ENCODE assay signal across 20 cellular contexts in the genomic region with DNA sequence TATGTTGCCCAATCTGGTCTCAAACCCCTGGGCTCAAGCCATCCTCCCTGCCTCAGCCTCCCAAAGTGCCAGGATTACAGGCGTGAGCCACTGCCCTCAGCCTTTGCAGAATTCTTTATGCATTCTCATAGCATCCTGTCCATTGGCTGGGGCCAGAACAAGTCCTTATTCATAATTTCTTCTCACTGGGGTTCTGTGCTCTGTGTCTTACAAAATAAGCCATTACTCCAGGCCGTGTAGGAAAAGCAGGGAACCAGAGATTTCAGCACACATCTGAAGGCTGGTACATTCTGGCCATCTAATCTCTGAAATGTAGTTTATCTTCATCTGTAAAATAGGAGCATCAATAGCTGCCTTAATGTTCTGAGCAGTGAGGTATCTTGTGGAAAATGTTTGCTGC. TPM values are rescaled to one million over a fixed set of nuclear protein-coding genes. Genes with fewer than 3 reads are reported as not detected.
DNase-seq lines count a peak whose midpoint lies in the region; ATAC-seq and TF ChIP-seq lines count a peak whose summit lies in the region.
"Had no signal": no experiment of that assay in that cellular context is flagged by ENCODE, and none has a peak within 500 bp of the region (broad histone marks: within the 10 kb centered on the region; RNA-seq: fewer than 3 reads in every experiment).

No MANE protein-coding gene starts in this region.

- H4K91ac ChIP-seq in neuronal stem cell (ENCODE audit: low read depth, low read length, poor library complexity), result no peak overlapping the region

- TF ChIP-seq CTCF in upper lobe of right lung (IDR thresholded peaks at IDR 0.05), result no peak

- peaks cover 2 to 6% of the 10 kb centered on the region in 2 donors for H3K4me1 ChIP-seq in neuronal stem cell (ENCODE audit: control insufficient read depth in 2 of 2, insufficient read depth in 1 of 2, low read depth in 1 of 2, low read length in 2 of 2)
- no peaks in the 10 kb centered on the region for H3K4me1 ChIP-seq in upper lobe of right lung
- H3K4me1 ChIP-seq: BLaER1 had no signal

- H3K9ac ChIP-seq in neuronal stem cell (ENCODE audit: low read depth, low read length, poor library complexity), result no peak overlapping the region
- H3K9ac ChIP-seq: BLaER1 had no signal

- no peak overlapping the region for H2BK120ac ChIP-seq in neuronal stem cell (ENCODE audit: low read depth, low read length)

- no peak overlapping the region for H3K14ac ChIP-seq in neuronal stem cell (ENCODE audit: low read length)

- H2BK12ac ChIP-seq in neuronal stem cell (ENCODE audit: low read length), result no peak overlapping the region

- H2AFZ ChIP-seq in neuronal stem cell (ENCODE audit: low read length), result peak overlapping the region; percentile 59
- H2AFZ ChIP-seq: GM23338 had no signal

- WGBS in neuronal stem cell (ENCODE audit: extremely low coverage in 2 of 2, insufficient read length in 2 of 2, insufficient replicate concordance in 1 of 2), 2 donors, result no CpG with 5 or more reads among the region's 2 CpGs

- in situ Hi-C loops in KBM-7 (cut with MboI; ENCODE audit: low pct_unique_long_range_greater_than_20kb, low sequenced_read_pairs), result no loop called here

- H3K27me3 ChIP-seq in neuronal stem cell (ENCODE audit: control insufficient read depth in 3 of 3, insufficient read depth in 3 of 3, low read depth in 1 of 3, low read length in 3 of 3), result no peaks in the 10 kb centered on the region
- H3K27me3 ChIP-seq in upper lobe of right lung, result no peaks in the 10 kb centered on the region
- H3K27me3 ChIP-seq: BLaER1 had no signal

- DNase-seq in Ammon's horn (ENCODE audit: low spot score) (peak; percentile 33), globus pallidus (ENCODE audit: low spot score) (peak; percentile 71), neuronal stem cell (ENCODE audit: low spot score) (no peak), superior temporal gyrus (ENCODE audit: extremely low spot score) (peak; percentile 57), NCI-H2227 (lab: John Stamatoyannopoulos, UW; ENCODE audit: unreplicated experiment) (no peak), upper lobe of right lung (no peak), KBM-7 (no peak)
- DNase-seq: AML-193; CD4-positive, alpha-beta memory T cell; DMS153; DMS79; GDM1; HCEC 1CT had no signal

- no peaks in the 10 kb centered on the region for H3K36me3 ChIP-seq in neuronal stem cell (replicated peaks in 1 of 2; ENCODE audit: control insufficient read depth in 2 of 2, insufficient read depth in 2 of 2, low read length in 2 of 2)
- no peaks in the 10 kb centered on the region for H3K36me3 ChIP-seq in upper lobe of right lung
- H3K36me3 ChIP-seq: BLaER1 had no signal

- H3K4me3 ChIP-seq in neuronal stem cell (ENCODE audit: low read length in 2 of 2), result no peak overlapping the region
- H3K4me3 ChIP-seq in upper lobe of right lung, result no peak overlapping the region
- H3K4me3 ChIP-seq: A549, BLaER1, GM23338 had no signal

- H3K18ac ChIP-seq in neuronal stem cell (ENCODE audit: low read length), result no peak overlapping the region

- no peak overlapping the region for H4K8ac ChIP-seq in neuronal stem cell (ENCODE audit: low read depth, low read length)

- intact Hi-C loops in upper lobe of right lung (cut with DNase I), result no loop called here

- H3K4ac ChIP-seq in neuronal stem cell (ENCODE audit: low read length), result no peak overlapping the region

- no peak for ATAC-seq in upper lobe of right lung
- ATAC-seq: A549, GM23338 had no signal

- no peaks in the 10 kb centered on the region for H3K79me1 ChIP-seq in neuronal stem cell (ENCODE audit: low read depth, low read length)

- H3K4me2 ChIP-seq in neuronal stem cell (ENCODE audit: insufficient read depth, low read length, poor library complexity, severe bottlenecking), result no peak overlapping the region
- H3K4me2 ChIP-seq: A549, BLaER1, GM23338 had no signal

- no peak overlapping the region for H3K23ac ChIP-seq in neuronal stem cell (ENCODE audit: low read depth, low read length, poor library complexity)

- H3K27ac ChIP-seq in neuronal stem cell (replicated peaks; ENCODE audit: low read length) (no peak overlapping the region), upper lobe of right lung (no peak overlapping the region)
- H3K27ac ChIP-seq: 22Rv1, A549, BLaER1 had no signal

- H3K9me3 ChIP-seq in neuronal stem cell (replicated peaks in 1 of 2; ENCODE audit: control insufficient read depth in 2 of 2, insufficient read depth in 1 of 2, low read depth in 1 of 2, low read length in 2 of 2), result no peaks in the 10 kb centered on the region
- H3K9me3 ChIP-seq in upper lobe of right lung, result no peaks in the 10 kb centered on the region
- H3K9me3 ChIP-seq: A549, BLaER1 had no signal

- no peak overlapping the region for H2BK5ac ChIP-seq in neuronal stem cell (ENCODE audit: low read length)

- no peak overlapping the region for H2AK5ac ChIP-seq in neuronal stem cell (ENCODE audit: low read depth, low read length)

- H2BK15ac ChIP-seq in neuronal stem cell (ENCODE audit: low read length), result no peak overlapping the region

RNA-seq across cellular contexts. Expression of a gene that starts 10.3 kb away (rescaled TPM):
- 0.22 TPM for polyA plus RNA-seq in neuronal stem cell (2013, experiment 1 of 2)
- 0.08 TPM for polyA plus RNA-seq in neuronal stem cell (2013, experiment 2 of 2)
- not detected for total RNA-seq in upper lobe of right lung
- total RNA-seq: Daoy, GM23338, HT-29 had no signal
- polyA plus RNA-seq: A549, CD14-positive monocyte had no signal

RNA-seq across cellular contexts. Expression of a gene that starts 28.2 kb away (rescaled TPM):
- polyA plus RNA-seq in neuronal stem cell (2013, experiment 1 of 2), result 82.0 TPM
- polyA plus RNA-seq in neuronal stem cell (2013, experiment 2 of 2), result 84.9 TPM
- total RNA-seq in upper lobe of right lung, result 56.7 TPM

Comparison
In these comparisons a context has a peak if more than half of its experiments do, and no peak if none do; other contexts are left out.
1. DNase-seq: peak in Ammon's horn (single experiment), globus pallidus (single experiment) and superior temporal gyrus (single experiment); none in neuronal stem cell (single experiment), NCI-H2227 (single experiment), upper lobe of right lung (single experiment) and KBM-7 (single experiment).